ENCODE assay signal across 8 cellular contexts in the genomic region with DNA sequence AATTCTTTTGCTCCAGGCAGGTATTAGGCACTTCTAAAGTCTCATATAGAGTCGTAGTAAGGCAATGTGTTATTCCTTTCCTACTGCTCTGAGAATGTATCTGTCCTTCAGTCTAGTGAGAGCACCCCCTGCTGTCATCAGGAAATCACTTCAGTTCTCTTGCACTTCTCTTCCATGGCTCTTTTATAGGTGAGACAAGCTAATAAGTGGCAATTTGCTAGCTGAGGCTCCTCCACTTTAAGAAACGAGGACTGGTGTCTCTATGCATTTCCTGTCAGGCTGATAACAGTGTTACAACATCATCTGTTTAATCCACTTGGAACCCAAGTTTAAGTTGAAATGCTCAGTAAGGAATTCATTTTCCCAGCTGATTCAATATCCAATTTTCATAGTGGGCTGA.
DNase-seq lines count a peak whose midpoint lies in the region; ATAC-seq and TF ChIP-seq lines count a peak whose summit lies in the region.

No MANE protein-coding gene starts in this region.

- H4K20me1 ChIP-seq in PC-9 (ENCODE audit: insufficient read depth) = no peaks in the 10 kb centered on the region

- H3K4me2 ChIP-seq in PC-9 = no peak overlapping the region

- POLR2A ChIA-PET in PC-9 (lab: Charles Lee; ENCODE audit: unreplicated experiment) = interaction anchor here (0.7 kb wide), 1 partner anchor 1502 kb away, joined by 4 read pairs; no protein-coding TSS in a partner anchor

- no peak overlapping the region for H3K27ac ChIP-seq in PC-9
- no peak overlapping the region for H3K27ac ChIP-seq in effector memory CD4-positive, alpha-beta T cell (ENCODE audit: insufficient read depth, low read length, poor library complexity, severe bottlenecking)

- DNase-seq in BE2C (peak; percentile 8), PC-9 (no peak), fibroblast of gingiva (ENCODE audit: low read depth) (peak; percentile 38), sciatic nerve (ENCODE audit: low spot score) (no peak), 8988T (no peak)
- no peak for DNase-seq in effector memory CD4-positive, alpha-beta T cell

- no peaks in the 10 kb centered on the region for H3K79me2 ChIP-seq in PC-9 (ENCODE audit: low read depth)

- no peak overlapping the region for H2AFZ ChIP-seq in PC-9

- CTCF ChIA-PET in PC-9 (lab: Charles Lee) = interaction anchor here (0.6 to 0.8 kb wide), 2 partner anchors 171 to 1604 kb away, joined by 3 to 4 read pairs; no protein-coding TSS in a partner anchor

- peak; percentile 79 for ATAC-seq in GM18868 (IDR thresholded peaks at IDR 0.05; ENCODE audit: unreplicated experiment)
- ATAC-seq in HG03280 (IDR thresholded peaks at IDR 0.05; ENCODE audit: unreplicated experiment) = peak; percentile 69
- ATAC-seq in sciatic nerve = peak; percentile 18

- H3K27me3 ChIP-seq in BE2C (no peaks in the 10 kb centered on the region), PC-9 (ENCODE audit: insufficient read depth, low read depth) (no peaks in the 10 kb centered on the region)
- no peaks in the 10 kb centered on the region for H3K27me3 ChIP-seq in effector memory CD4-positive, alpha-beta T cell (replicated peaks; ENCODE audit: control insufficient read depth, insufficient read depth, low read length, poor library complexity, severe bottlenecking)

- no peaks in the 10 kb centered on the region for H3K9me2 ChIP-seq in PC-9 (ENCODE audit: insufficient read depth)

- H3K4me1 ChIP-seq in BE2C (no peaks in the 10 kb centered on the region), PC-9 (replicated peaks; ENCODE audit: insufficient read depth) (no peaks in the 10 kb centered on the region)
- no peaks in the 10 kb centered on the region for H3K4me1 ChIP-seq in effector memory CD4-positive, alpha-beta T cell (ENCODE audit: control insufficient read depth, insufficient read depth, low read length, poor library complexity, severe bottlenecking)

- no peak overlapping the region for H3K4me3 ChIP-seq in BE2C (ENCODE audit: low read depth, low read length)
- no peak overlapping the region for H3K4me3 ChIP-seq in PC-9
- no peak overlapping the region for H3K4me3 ChIP-seq in effector memory CD4-positive, alpha-beta T cell (ENCODE audit: insufficient read depth, low read depth, low read length, poor library complexity, severe bottlenecking)

- peak; percentile 45 for TF ChIP-seq CTCF in BE2C (IDR thresholded peaks at IDR 0.05; ENCODE audit: low read depth, low read length)
- peak; percentile 52; the same call in 1 of the 2 replicates for TF ChIP-seq CTCF in PC-9 (conservative IDR thresholded peaks at IDR 0.05)

- no TSS peak for BruUV-seq in PC-9 (replicated peaks; lab: Mats Ljungman, UMichigan)

- intact Hi-C loops in PC-9 (cut with micrococcal nuclease; ENCODE audit: unreplicated experiment) = loop anchor here (10.0 kb wide), 1 partner anchor 795 kb away; no protein-coding TSS in a partner anchor
- intact Hi-C loops in sciatic nerve (cut with DNase I) = no loop called here

- H3K9me3 ChIP-seq in BE2C (no peaks in the 10 kb centered on the region), PC-9 (ENCODE audit: insufficient read depth, low read depth) (no peaks in the 10 kb centered on the region)
- no peaks in the 10 kb centered on the region for H3K9me3 ChIP-seq in effector memory CD4-positive, alpha-beta T cell (ENCODE audit: control insufficient read depth, low read length)

- H3F3A ChIP-seq in PC-9 (ENCODE audit: insufficient read depth, low read depth) = no peaks in the 10 kb centered on the region

- H3K36me3 ChIP-seq in BE2C = no peaks in the 10 kb centered on the region
- no peaks in the 10 kb centered on the region for H3K36me3 ChIP-seq in PC-9 (ENCODE audit: low read depth)
- no peaks in the 10 kb centered on the region for H3K36me3 ChIP-seq in effector memory CD4-positive, alpha-beta T cell (ENCODE audit: control insufficient read depth, insufficient read depth, low read length)

Comparison
In these comparisons a context has a peak if more than half of its experiments do, and no peak if none do; other contexts are left out.
1. DNase-seq: peak in BE2C (single experiment) and fibroblast of gingiva (single experiment); none in PC-9 (0 of 2), sciatic nerve (single experiment), effector memory CD4-positive, alpha-beta T cell (0 of 3) and 8988T (single experiment).
2. ATAC-seq: peak in every context shown above with its lines; median percentile 79 in GM18868; 69 in HG03280; 18 in sciatic nerve.